ENCODE assay signal across 13 cellular contexts in genomic region chr5:169029661-169030274, GRCh38.
DNase-seq lines count a peak whose midpoint lies in the region; ATAC-seq and TF ChIP-seq lines count a peak whose summit lies in the region.
"Had no signal": no experiment of that assay in that cellular context is flagged by ENCODE, and none has a peak within 500 bp of the region (broad histone marks: within the 10 kb centered on the region; RNA-seq: fewer than 3 reads in every experiment).

No MANE protein-coding gene starts in this region.

- H3K27ac ChIP-seq in dorsolateral prefrontal cortex = peak overlapping the region in 36 of 59 donors; percentile 4 to 73 (median 48)
- H3K27ac ChIP-seq in caudate nucleus (ENCODE audit: low read depth, low read length) = no peak overlapping the region

- no peak for ATAC-seq in stimulated activated memory B cell treated with anti-CD40 and anti-IgM and Interleukin-4, amounts not matched to agents 10 μg/mL and 1 μg/mL and 100 μg/mL, for 72 hours
- ATAC-seq: K562 had no signal

- no peak overlapping the region for H3K4me3 Mint-ChIP-seq in neural crest cell
- no peak overlapping the region for H3K4me3 Mint-ChIP-seq in stimulated activated memory B cell treated with anti-CD40 and anti-IgM and Interleukin-4, amounts not matched to agents 10 μg/mL and 1 μg/mL and 100 μg/mL, for 72 hours
- H3K4me3 Mint-ChIP-seq: immature natural killer cell had no signal

- peaks cover 3% of the 10 kb centered on the region for H3K9me3 Mint-ChIP-seq in neural crest cell
- H3K9me3 Mint-ChIP-seq in stimulated activated memory B cell treated with anti-CD40 and anti-IgM and Interleukin-4, amounts not matched to agents 10 μg/mL and 1 μg/mL and 100 μg/mL, for 72 hours = peaks cover 3% of the 10 kb centered on the region

- no peak overlapping the region for H3K4me3 ChIP-seq in dorsolateral prefrontal cortex
- H3K4me3 ChIP-seq: K562 had no signal

- no peaks in the 10 kb centered on the region for H3K27me3 ChIP-seq in dorsolateral prefrontal cortex
- H3K27me3 ChIP-seq: BE2C had no signal

- DNase-seq in DMS79 (lab: John Stamatoyannopoulos, UW) (peak; percentile 93), NCI-H128 (lab: John Stamatoyannopoulos, UW; ENCODE audit: unreplicated experiment) (peak; percentile 50), dorsolateral prefrontal cortex (no peak), neural crest cell (ENCODE audit: low read depth, low spot score) (no peak), HuH-7.5 (ENCODE audit: low spot score) (no peak), middle frontal gyrus (ENCODE audit: extremely low spot score, low spot score) (no peak), caudate nucleus (lab: John Stamatoyannopoulos, UW) (no peak)
- DNase-seq: BE2C, DND-41, immature natural killer cell, NCI-H2029 treated with DMSO at 0.1 percent for 48 hours had no signal

- H3K36me3 Mint-ChIP-seq in neural crest cell (ENCODE audit: low read depth) = peaks cover 3% of the 10 kb centered on the region
- no peaks in the 10 kb centered on the region for H3K36me3 Mint-ChIP-seq in stimulated activated memory B cell treated with anti-CD40 and anti-IgM and Interleukin-4, amounts not matched to agents 10 μg/mL and 1 μg/mL and 100 μg/mL, for 72 hours
- H3K36me3 Mint-ChIP-seq: immature natural killer cell had no signal

- TF ChIP-seq CTCF in dorsolateral prefrontal cortex (IDR thresholded peaks at IDR 0.05 in 54 of 56, conservative IDR thresholded peaks at IDR 0.05 in 2 of 56; ENCODE audit: low read depth in 1 of 56, partially characterized antibody in 56 of 56) (no peak), neural crest cell (conservative IDR thresholded peaks at IDR 0.05) (no peak)

- peaks cover 40% of the 10 kb centered on the region for H3K4me1 Mint-ChIP-seq in neural crest cell
- H3K4me1 Mint-ChIP-seq in stimulated activated memory B cell treated with anti-CD40 and anti-IgM and Interleukin-4, amounts not matched to agents 10 μg/mL and 1 μg/mL and 100 μg/mL, for 72 hours = no peaks in the 10 kb centered on the region
- H3K4me1 Mint-ChIP-seq: immature natural killer cell had no signal

- H3K27me3 Mint-ChIP-seq in neural crest cell (ENCODE audit: low read depth) = no peaks in the 10 kb centered on the region
- H3K27me3 Mint-ChIP-seq in stimulated activated memory B cell treated with anti-CD40 and anti-IgM and Interleukin-4, amounts not matched to agents 10 μg/mL and 1 μg/mL and 100 μg/mL, for 72 hours = no peaks in the 10 kb centered on the region

- H3K27ac Mint-ChIP-seq in neural crest cell (ENCODE audit: unreplicated experiment) = peak overlapping the region; percentile 72
- no peak overlapping the region for H3K27ac Mint-ChIP-seq in stimulated activated memory B cell treated with anti-CD40 and anti-IgM and Interleukin-4, amounts not matched to agents 10 μg/mL and 1 μg/mL and 100 μg/mL, for 72 hours
- H3K27ac Mint-ChIP-seq: immature natural killer cell had no signal

- intact Hi-C loops in dorsolateral prefrontal cortex (cut with DNase I) = no loop called here

Comparison
In these comparisons a context has a peak if more than half of its experiments do, and no peak if none do; other contexts are left out.
1. DNase-seq: peak in DMS79 (single experiment) and NCI-H128 (single experiment); none in dorsolateral prefrontal cortex (0 of 10), neural crest cell (single experiment), HuH-7.5 (single experiment), middle frontal gyrus (single experiment) and caudate nucleus (0 of 61).